ENCODE assay signal across 13 cellular contexts in the genomic region with DNA sequence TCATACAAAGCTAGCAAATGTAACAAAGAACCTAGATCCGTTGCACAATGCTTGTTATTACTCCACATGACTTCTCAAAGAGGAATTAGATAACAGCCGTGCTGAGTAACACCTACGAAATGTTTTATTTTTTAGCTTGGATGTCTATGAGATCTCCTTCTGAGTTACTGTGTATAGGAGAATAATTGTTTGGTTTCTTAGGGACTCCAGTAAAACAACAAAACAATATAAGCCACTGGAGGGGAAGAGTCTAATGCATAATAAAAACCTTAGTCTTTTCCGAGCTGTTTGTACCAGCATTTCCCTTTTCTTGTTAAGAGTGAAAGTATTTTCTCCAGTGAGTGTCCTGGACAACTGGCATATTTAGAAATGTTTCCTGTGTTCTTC. TPM values are rescaled to one million over a fixed set of nuclear protein-coding genes. Genes with fewer than 3 reads are reported as not detected.
DNase-seq lines count a peak whose midpoint lies in the region; ATAC-seq and TF ChIP-seq lines count a peak whose summit lies in the region.
"Had no signal": no experiment of that assay in that cellular context is flagged by ENCODE, and none has a peak within 500 bp of the region (broad histone marks: within the 10 kb centered on the region; RNA-seq: fewer than 3 reads in every experiment).

No MANE protein-coding gene starts in this region.

- no peaks in the 10 kb centered on the region; the same call in 1 of the 2 replicates for H3K27me3 Mint-ChIP-seq in HFFc6 (ENCODE audit: insufficient read depth)
- no peaks in the 10 kb centered on the region for H3K27me3 Mint-ChIP-seq in activated T-helper 2 cell treated with anti-CD3 and anti-CD28 coated beads, Interferon-gamma antibody, Interleukin-2, Interleukin-4, amounts not matched to agents 10 μg/mL and 5 μg/mL and 100 μg/mL, durations not matched to agents 14 hours and 24 hours and 36 hours (ENCODE audit: low read depth)
- H3K27me3 Mint-ChIP-seq: brain; stimulated activated naive CD8-positive, alpha-beta T cell treated with anti-CD3 and anti-CD28 coated beads, Interleukin-15, Interleukin-2, amounts not matched to agents 100 ng/mL and 50 ng/mL, for 24 hours had no signal

- H3K27me3 ChIP-seq in right atrium auricular region, result no peaks in the 10 kb centered on the region
- no peaks in the 10 kb centered on the region for H3K27me3 ChIP-seq in subcutaneous abdominal adipose tissue (ENCODE audit: control insufficient read depth in 5 of 5, insufficient read depth in 4 of 5, low read length in 5 of 5)
- H3K27me3 ChIP-seq in suprapubic skin, result no peaks in the 10 kb centered on the region

- WGBS in adipose tissue, 3 donors, result 29 to 72% (median 30%) methylated on average over 4 of the region's 4 CpGs
- 63% methylated on average over 4 of the region's 4 CpGs for WGBS in suprapubic skin

- peaks cover 41% of the 10 kb centered on the region for H3K4me1 Mint-ChIP-seq in HFFc6 (ENCODE audit: low read depth)
- peaks cover 5% of the 10 kb centered on the region for H3K4me1 Mint-ChIP-seq in activated T-helper 2 cell treated with anti-CD3 and anti-CD28 coated beads, Interferon-gamma antibody, Interleukin-2, Interleukin-4, amounts not matched to agents 10 μg/mL and 5 μg/mL and 100 μg/mL, durations not matched to agents 14 hours and 24 hours and 36 hours (ENCODE audit: low read depth)
- H3K4me1 Mint-ChIP-seq: brain had no signal

- peak overlapping the region; percentile 63 for H3K4me3 Mint-ChIP-seq in HFFc6
- no peak overlapping the region for H3K4me3 Mint-ChIP-seq in activated T-helper 2 cell treated with anti-CD3 and anti-CD28 coated beads, Interferon-gamma antibody, Interleukin-2, Interleukin-4, amounts not matched to agents 10 μg/mL and 5 μg/mL and 100 μg/mL, durations not matched to agents 14 hours and 24 hours and 36 hours (ENCODE audit: low read depth)
- H3K4me3 Mint-ChIP-seq: activated CD8-positive, alpha-beta T cell treated with anti-CD3 and anti-CD28 coated beads, Interleukin-2, amount 10 ng/mL, durations not matched to agents 7 days and 5 days; brain; stimulated activated naive CD8-positive, alpha-beta T cell treated with anti-CD3 and anti-CD28 coated beads, Interleukin-15, Interleukin-2, amounts not matched to agents 100 ng/mL and 50 ng/mL, for 24 hours had no signal

- H3K4me1 ChIP-seq in right atrium auricular region, result peaks cover 0 to 32% of the 10 kb centered on the region in 2 donors
- H3K4me1 ChIP-seq in subcutaneous abdominal adipose tissue (ENCODE audit: control insufficient read depth in 5 of 5, insufficient read depth in 5 of 5, low read length in 5 of 5), result peaks cover 0 to 19% (median 12%) of the 10 kb centered on the region in 5 donors
- H3K4me1 ChIP-seq in suprapubic skin, result peaks cover 9% of the 10 kb centered on the region

- peak overlapping the region; percentile 87 for H3K27ac Mint-ChIP-seq in HFFc6
- no peak overlapping the region for H3K27ac Mint-ChIP-seq in activated T-helper 2 cell treated with anti-CD3 and anti-CD28 coated beads, Interferon-gamma antibody, Interleukin-2, Interleukin-4, amounts not matched to agents 10 μg/mL and 5 μg/mL and 100 μg/mL, durations not matched to agents 14 hours and 24 hours and 36 hours
- H3K27ac Mint-ChIP-seq: activated CD8-positive, alpha-beta T cell treated with anti-CD3 and anti-CD28 coated beads, Interleukin-2, amount 10 ng/mL, durations not matched to agents 7 days and 5 days; brain; stimulated activated naive CD8-positive, alpha-beta T cell treated with anti-CD3 and anti-CD28 coated beads, Interleukin-15, Interleukin-2, amounts not matched to agents 100 ng/mL and 50 ng/mL, for 24 hours had no signal

- TF ChIP-seq CTCF in HFFc6 (IDR thresholded peaks at IDR 0.05) (no peak), right atrium auricular region (IDR thresholded peaks at IDR 0.05) (no peak), suprapubic skin (IDR thresholded peaks at IDR 0.05) (no peak)

- H3K4me3 ChIP-seq in right atrium auricular region (no peak overlapping the region), subcutaneous abdominal adipose tissue (ENCODE audit: low read depth in 1 of 5, low read length in 5 of 5) (peak overlapping the region in 2 of 5 donors; percentile 7 to 9), suprapubic skin (no peak overlapping the region)
- H3K4me3 ChIP-seq: smooth muscle cell had no signal

- H3K27ac ChIP-seq in adipose tissue (ENCODE audit: low read depth, low read length), result peak overlapping the region; percentile 31
- peak overlapping the region; percentile 25 to 54 for H3K27ac ChIP-seq in right atrium auricular region
- peak overlapping the region; percentile 8 for H3K27ac ChIP-seq in subcutaneous abdominal adipose tissue (ENCODE audit: low read depth, low read length)
- no peak overlapping the region for H3K27ac ChIP-seq in suprapubic skin

- intact Hi-C loops in activated T-helper 2 cell treated with anti-CD3 and anti-CD28 coated beads, Interferon-gamma antibody, Interleukin-2, Interleukin-4, amounts not matched to agents 10 μg/mL and 5 μg/mL and 100 μg/mL, durations not matched to agents 14 hours and 24 hours and 36 hours (cut with micrococcal nuclease), result no loop called here

- ATAC-seq in HG03280 (IDR thresholded peaks at IDR 0.05; ENCODE audit: unreplicated experiment), result no peak
- ATAC-seq: activated CD8-positive, alpha-beta T cell treated with anti-CD3 and anti-CD28 coated beads, Interleukin-2, amount 10 ng/mL, durations not matched to agents 7 days and 5 days had no signal

- no peaks in the 10 kb centered on the region for H3K9me3 Mint-ChIP-seq in HFFc6
- H3K9me3 Mint-ChIP-seq in activated T-helper 2 cell treated with anti-CD3 and anti-CD28 coated beads, Interferon-gamma antibody, Interleukin-2, Interleukin-4, amounts not matched to agents 10 μg/mL and 5 μg/mL and 100 μg/mL, durations not matched to agents 14 hours and 24 hours and 36 hours, result no peaks in the 10 kb centered on the region
- H3K9me3 Mint-ChIP-seq: brain; stimulated activated naive CD8-positive, alpha-beta T cell treated with anti-CD3 and anti-CD28 coated beads, Interleukin-15, Interleukin-2, amounts not matched to agents 100 ng/mL and 50 ng/mL, for 24 hours had no signal

- peak overlapping the region in 1 of 5 donors; percentile 56 for H3K9ac ChIP-seq in subcutaneous abdominal adipose tissue (ENCODE audit: low read length in 5 of 5)

- TF ChIP-seq EP300 in suprapubic skin (IDR thresholded peaks at IDR 0.05), result no peak

- DNase-seq in HFFc6, result peak; percentile 82
- DNase-seq in right atrium auricular region (ENCODE audit: low spot score), result no peak
- DNase-seq in LoVo (ENCODE audit: low spot score), result no peak
- DNase-seq in suprapubic skin (ENCODE audit: low spot score in 2 of 2), result no peak
- DNase-seq in activated T-helper 2 cell treated with anti-CD3 and anti-CD28 coated beads, Interferon-gamma antibody, Interleukin-2, Interleukin-4, amounts not matched to agents 10 μg/mL and 5 μg/mL and 100 μg/mL, durations not matched to agents 14 hours and 24 hours and 36 hours (ENCODE audit: low spot score), result no peak
- DNase-seq: activated CD8-positive, alpha-beta T cell treated with anti-CD3 and anti-CD28 coated beads, Interleukin-2, amount 10 ng/mL, durations not matched to agents 7 days and 5 days; NCI-H1417 treated with DMSO at 0.1 percent for 48 hours had no signal

- H3K9me3 ChIP-seq in right atrium auricular region (no peaks in the 10 kb centered on the region), subcutaneous abdominal adipose tissue (ENCODE audit: control insufficient read depth in 5 of 5, low read length in 5 of 5) (no peaks in the 10 kb centered on the region), suprapubic skin (no peaks in the 10 kb centered on the region)

- peaks cover 28% of the 10 kb centered on the region for H3K36me3 ChIP-seq in right atrium auricular region
- H3K36me3 ChIP-seq in subcutaneous abdominal adipose tissue (ENCODE audit: control insufficient read depth in 5 of 5, insufficient read depth in 5 of 5, low read length in 5 of 5), result peaks cover 9 to 27% (median 23%) of the 10 kb centered on the region in 5 donors
- H3K36me3 ChIP-seq in suprapubic skin, result peaks cover 33% of the 10 kb centered on the region

- peaks cover 23% of the 10 kb centered on the region for H3K36me3 Mint-ChIP-seq in HFFc6 (ENCODE audit: low read depth)
- H3K36me3 Mint-ChIP-seq in activated T-helper 2 cell treated with anti-CD3 and anti-CD28 coated beads, Interferon-gamma antibody, Interleukin-2, Interleukin-4, amounts not matched to agents 10 μg/mL and 5 μg/mL and 100 μg/mL, durations not matched to agents 14 hours and 24 hours and 36 hours (ENCODE audit: low read depth), result peaks cover 39% of the 10 kb centered on the region

- TF ChIP-seq POLR2A in suprapubic skin (IDR thresholded peaks at IDR 0.05), result no peak

RNA-seq across cellular contexts. Expression of gene SNAP23, which starts 15.6 kb away (rescaled TPM):
- 10 to 100 TPM; 48.1 to 65.7 (median 55.8) TPM for total RNA-seq in HFFc6 (2021; fragmentation: NEBNext Ultra II Directional; extraction: Animal tissue kit (Norgen Biotek cat#: 25700))
- polyA plus RNA-seq in adipose tissue, result 10 to 100 TPM; 19.3 to 70.4 (median 38.9) TPM
- total RNA-seq in right atrium auricular region, result 10 to 100 TPM; 37.3 to 38.1 TPM
- 10 to 100 TPM; 36.2 to 78.2 (median 50.3) TPM for total RNA-seq in suprapubic skin
- total RNA-seq in activated T-helper 2 cell treated with anti-CD3 and anti-CD28 coated beads, Interferon-gamma antibody, Interleukin-2, Interleukin-4, amounts not matched to agents 10 μg/mL and 5 μg/mL and 100 μg/mL, durations not matched to agents 14 hours and 24 hours and 36 hours, result 78.0 and 78.9 TPM in 2 replicates

RNA-seq across cellular contexts. Expression of gene ZNF106, which starts 20.1 kb away (rescaled TPM):
- total RNA-seq in HFFc6 (2021; fragmentation: NEBNext Ultra II Directional; extraction: Animal tissue kit (Norgen Biotek cat#: 25700)), result 10 to 100 TPM; 51.5 to 58.9 (median 56.1) TPM
- polyA plus RNA-seq in adipose tissue, result 10 to 100 TPM in 2 of 3 donors, 1 to 10 TPM in 1; 6.8 to 30.7 (median 24.2) TPM
- total RNA-seq in right atrium auricular region (100 to 1,000 TPM; 332 to 619 TPM), suprapubic skin (10 to 100 TPM; 38.6 to 50.2 (median 49.2) TPM)
- total RNA-seq in activated T-helper 2 cell treated with anti-CD3 and anti-CD28 coated beads, Interferon-gamma antibody, Interleukin-2, Interleukin-4, amounts not matched to agents 10 μg/mL and 5 μg/mL and 100 μg/mL, durations not matched to agents 14 hours and 24 hours and 36 hours, result 64.1 and 65.8 TPM in 2 replicates

RNA-seq across cellular contexts. Expression of gene LRRC57, which starts 37.6 kb away (rescaled TPM):
- total RNA-seq in HFFc6 (2021; fragmentation: NEBNext Ultra II Directional; extraction: Animal tissue kit (Norgen Biotek cat#: 25700)), result 10 to 100 TPM; 18.5 to 22.9 (median 20.4) TPM
- 10 to 100 TPM in 1 of 3 donors, 1 to 10 TPM in 2; 6.2 to 10.7 (median 7.3) TPM for polyA plus RNA-seq in adipose tissue
- total RNA-seq in right atrium auricular region (10 to 100 TPM in 1 of 2 donors, 1 to 10 TPM in 1; 6.7 to 12.4 TPM), suprapubic skin (10 to 100 TPM; 20.9 to 46.9 (median 31.8) TPM)
- 21.0 and 22.5 TPM in 2 replicates for total RNA-seq in activated T-helper 2 cell treated with anti-CD3 and anti-CD28 coated beads, Interferon-gamma antibody, Interleukin-2, Interleukin-4, amounts not matched to agents 10 μg/mL and 5 μg/mL and 100 μg/mL, durations not matched to agents 14 hours and 24 hours and 36 hours

RNA-seq across cellular contexts. Expression of gene HAUS2, which starts 37.6 kb away (rescaled TPM):
- total RNA-seq in HFFc6 (2021; fragmentation: NEBNext Ultra II Directional; extraction: Animal tissue kit (Norgen Biotek cat#: 25700)), result 10 to 100 TPM; 18.0 to 30.5 (median 26.5) TPM
- 10 to 100 TPM in 2 of 3 donors, 1 to 10 TPM in 1; 8.1 to 17.8 (median 13.8) TPM for polyA plus RNA-seq in adipose tissue
- total RNA-seq in right atrium auricular region, result 10 to 100 TPM; 21.5 to 23.0 TPM
- total RNA-seq in suprapubic skin, result 10 to 100 TPM; 16.9 to 33.2 (median 19.2) TPM
- total RNA-seq in activated T-helper 2 cell treated with anti-CD3 and anti-CD28 coated beads, Interferon-gamma antibody, Interleukin-2, Interleukin-4, amounts not matched to agents 10 μg/mL and 5 μg/mL and 100 μg/mL, durations not matched to agents 14 hours and 24 hours and 36 hours, result 42.9 and 45.5 TPM in 2 replicates
